ENCODE assay signal across 19 cellular contexts in genomic region chr5:142506046-142506445, GRCh38.
DNase-seq lines count a peak whose midpoint lies in the region; ATAC-seq, FAIRE-seq and TF ChIP-seq lines count a peak whose summit lies in the region.
"Had no signal": no experiment of that assay in that cellular context is flagged by ENCODE, and none has a peak within 500 bp of the region (broad histone marks: within the 10 kb centered on the region; RNA-seq: fewer than 3 reads in every experiment).

No MANE protein-coding gene starts in this region.

- H3K27ac ChIP-seq in K562 (ENCODE audit: extremely low read depth, low read depth, low read length): no peak overlapping the region
- H3K27ac ChIP-seq in kidney (ENCODE audit: low read depth in 2 of 2, low read length in 2 of 2): peak overlapping the region in 1 of 2 donors; percentile 13
- H3K27ac ChIP-seq: heart right ventricle, pancreas, RWPE1, transverse colon had no signal

- intact Hi-C loops in K562 (cut with micrococcal nuclease): no loop called here
- intact Hi-C loops in kidney (cut with DNase I): no loop called here

- BruUV-seq in K562 (replicated peaks; lab: Mats Ljungman, UMichigan): no TSS peak

- no peaks in the 10 kb centered on the region for H3K36me3 Mint-ChIP-seq in activated T-cell treated with anti-CD3 and anti-CD28 coated beads, Interleukin-2, amount 50 U/mL, for 24 hours (ENCODE audit: low read depth)
- no peaks in the 10 kb centered on the region for H3K36me3 Mint-ChIP-seq in activated T-cell treated with anti-CD3 and anti-CD28 coated beads, Interleukin-2, amount 50 U/mL, for 72 hours (ENCODE audit: insufficient read depth in 2 of 2)
- H3K36me3 Mint-ChIP-seq: WTC11 had no signal

- no peak for DNase-seq in activated T-cell treated with anti-CD3 and anti-CD28 coated beads, Interleukin-2, amount 50 U/mL, for 24 hours
- no peak for DNase-seq in activated T-cell treated with anti-CD3 and anti-CD28 coated beads, Interleukin-2, amount 50 U/mL, for 72 hours
- DNase-seq in HK-2 (ENCODE audit: unreplicated experiment): peak; percentile 27
- peak in 1 of 4 experiments; percentile 14 for DNase-seq in K562 (ENCODE audit: extremely low read depth in 1 of 4, low spot score in 3 of 4)
- peak; percentile 95 for DNase-seq in renal cortical epithelial cell (ENCODE audit: low read depth)
- no peak for DNase-seq in kidney
- DNase-seq in HT-29 (ENCODE audit: low spot score): no peak
- DNase-seq in cerebellar nuclear complex (lab: John Stamatoyannopoulos, UW): no peak
- DNase-seq: activated CD8-positive, alpha-beta memory T cell treated with anti-CD3 and anti-CD28 coated beads, Interleukin-2, amount 50 U/mL, for 4 hours; GDM1; left cardiac atrium; NCI-H1092 treated with DMSO at 0.1 percent for 48 hours; NCI-H774; pancreas; transverse colon had no signal

- no peak for TF ChIP-seq RAD21 in K562 (CRISPR knock-in tag; conservative IDR thresholded peaks at IDR 0.05 in 1 of 2, IDR thresholded peaks at IDR 0.05 in 1 of 2)

- TF ChIP-seq POLR2A in K562 (conservative IDR thresholded peaks at IDR 0.05): no peak

- no peak overlapping the region for H3K4me2 ChIP-seq in K562 (ENCODE audit: insufficient read depth, low read length)

- POLR2A ChIA-PET in K562 (lab: Yijun Ruan, JAX): interaction anchor here (0.6 to 1.5 kb wide), 6 partner anchors 12 to 611 kb away, joined by 3 to 4 read pairs (median 3); no protein-coding TSS in a partner anchor

- no peaks in the 10 kb centered on the region for H3K9me3 Mint-ChIP-seq in activated T-cell treated with anti-CD3 and anti-CD28 coated beads, Interleukin-2, amount 50 U/mL, for 24 hours
- H3K9me3 Mint-ChIP-seq in activated T-cell treated with anti-CD3 and anti-CD28 coated beads, Interleukin-2, amount 50 U/mL, for 72 hours: peaks cover 0 to 2% of the 10 kb centered on the region in 2 donors
- H3K9me3 Mint-ChIP-seq: WTC11 had no signal

- H3K27ac Mint-ChIP-seq in activated T-cell treated with anti-CD3 and anti-CD28 coated beads, Interleukin-2, amount 50 U/mL, for 24 hours: peak overlapping the region; percentile 46
- no peak overlapping the region for H3K27ac Mint-ChIP-seq in activated T-cell treated with anti-CD3 and anti-CD28 coated beads, Interleukin-2, amount 50 U/mL, for 72 hours
- H3K27ac Mint-ChIP-seq: WTC11 had no signal

- H3K9ac ChIP-seq in K562 (ENCODE audit: insufficient read depth in 1 of 2, low read depth in 2 of 2, low read length in 2 of 2): no peak overlapping the region
- no peak overlapping the region for H3K9ac ChIP-seq in kidney (ENCODE audit: low read length in 2 of 2)

- H3K9me3 ChIP-seq in K562 (replicated peaks; ENCODE audit: control insufficient read depth, insufficient read depth, low read depth, low read length) (no peaks in the 10 kb centered on the region), kidney (ENCODE audit: control insufficient read depth in 1 of 2, low read length in 2 of 2) (no peaks in the 10 kb centered on the region)
- H3K9me3 ChIP-seq: HAP-1, heart right ventricle, pancreas, transverse colon had no signal

- peak; percentile 29 for FAIRE-seq in K562 (lab: Jason Lieb, UNC)
- FAIRE-seq in kidney (lab: Jason Lieb, UNC): no peak
- FAIRE-seq: pancreas had no signal

- ATAC-seq in activated T-cell treated with anti-CD3 and anti-CD28 coated beads, Interleukin-2, amount 50 U/mL, for 72 hours (replicated peaks in 1 of 2): no peak
- no peak for ATAC-seq in K562
- ATAC-seq: left cardiac atrium, pancreas, WTC11 had no signal

- no peak overlapping the region for H2AFZ ChIP-seq in K562 (ENCODE audit: low read depth, low read length)

- no peak for TF ChIP-seq EP300 in K562 (IDR thresholded peaks at IDR 0.05; ENCODE audit: low read length)

- no peaks in the 10 kb centered on the region for H4K20me1 ChIP-seq in K562 (replicated peaks; ENCODE audit: control insufficient read depth, insufficient read depth, low read length)

- in situ Hi-C loops in K562 (cut with MboI): no loop called here

- no peaks in the 10 kb centered on the region; a peak in 1 of 5 replicates for H3K27me3 ChIP-seq in K562 (ENCODE audit: control insufficient read depth in 2 of 2, insufficient read depth in 2 of 2, low read length in 2 of 2)
- H3K27me3 ChIP-seq: transverse colon had no signal

- H3K4me3 Mint-ChIP-seq in activated T-cell treated with anti-CD3 and anti-CD28 coated beads, Interleukin-2, amount 50 U/mL, for 24 hours: no peak overlapping the region
- peak overlapping the region in 1 of 2 donors; percentile 8 for H3K4me3 Mint-ChIP-seq in activated T-cell treated with anti-CD3 and anti-CD28 coated beads, Interleukin-2, amount 50 U/mL, for 72 hours
- H3K4me3 Mint-ChIP-seq: WTC11 had no signal

- H3K36me3 ChIP-seq in K562 (ENCODE audit: control insufficient read depth, insufficient read depth, low read length) (no peaks in the 10 kb centered on the region), kidney (ENCODE audit: control insufficient read depth in 1 of 2, insufficient read depth in 2 of 2, low read length in 2 of 2) (no peaks in the 10 kb centered on the region)
- H3K36me3 ChIP-seq: HAP-1, heart right ventricle, pancreas, transverse colon had no signal

- CTCF ChIA-PET in K562 (lab: Yijun Ruan, JAX; ENCODE audit: low intra/inter-chr PET ratio): no interaction called here

- H3K4me3 ChIP-seq in K562 (no peak overlapping the region), kidney (ENCODE audit: low read length in 2 of 2) (no peak overlapping the region)
- H3K4me3 ChIP-seq: HAP-1, heart right ventricle, pancreas, transverse colon had no signal

- peaks cover 0 to 33% of the 10 kb centered on the region in 2 experiments; a peak in 4 of 5 replicates for H3K4me1 ChIP-seq in K562 (replicated peaks in 1 of 2; ENCODE audit: control insufficient read depth in 2 of 2, insufficient read depth in 2 of 2, low read length in 2 of 2)
- H3K4me1 ChIP-seq in kidney (ENCODE audit: control insufficient read depth in 1 of 2, insufficient read depth in 1 of 2, low read depth in 1 of 2, low read length in 2 of 2): peaks cover 20 to 22% of the 10 kb centered on the region in 2 donors
- H3K4me1 ChIP-seq: HAP-1 had no signal

- no peaks in the 10 kb centered on the region for H3K79me2 ChIP-seq in K562 (ENCODE audit: control insufficient read depth, insufficient read depth, low read length)

- TF ChIP-seq CTCF in K562 (IDR thresholded peaks at IDR 0.05 in 2 of 3, conservative IDR thresholded peaks at IDR 0.05 in 1 of 3; ENCODE audit: insufficient read depth in 2 of 3, low read depth in 1 of 3, low read length in 3 of 3) (no peak), kidney (IDR thresholded peaks at IDR 0.05; ENCODE audit: borderline replicate concordance, extremely low read depth, insufficient read depth) (no peak)

- 14% methylated on average over 1 of the region's 1 CpG for WGBS in K562 (ENCODE audit: insufficient coverage, low coverage, missing lambda C conversion rate)

- H3K27me3 Mint-ChIP-seq in activated T-cell treated with anti-CD3 and anti-CD28 coated beads, Interleukin-2, amount 50 U/mL, for 24 hours: no peaks in the 10 kb centered on the region
- H3K27me3 Mint-ChIP-seq in activated T-cell treated with anti-CD3 and anti-CD28 coated beads, Interleukin-2, amount 50 U/mL, for 72 hours (ENCODE audit: low read depth): no peaks in the 10 kb centered on the region

- H3K4me1 Mint-ChIP-seq in activated T-cell treated with anti-CD3 and anti-CD28 coated beads, Interleukin-2, amount 50 U/mL, for 24 hours (ENCODE audit: low read depth): peaks cover 60% of the 10 kb centered on the region
- H3K4me1 Mint-ChIP-seq in activated T-cell treated with anti-CD3 and anti-CD28 coated beads, Interleukin-2, amount 50 U/mL, for 72 hours (ENCODE audit: low read depth): peaks cover 48% of the 10 kb centered on the region

- no peaks in the 10 kb centered on the region for H3K9me1 ChIP-seq in K562 (ENCODE audit: control insufficient read depth, insufficient read depth, low read length)

TF ChIP-seq in K562, 482 proteins besides CTCF, POLR2A, EP300 and RAD21 (continues in another document):
- TF ChIP-seq ATF3 (IDR thresholded peaks at IDR 0.05) (peak; percentile 24; the same call in 1 of the 2 replicates), ATF3 (CRISPR knock-in tag; conservative IDR thresholded peaks at IDR 0.05) (no peak), PRDM10 (IDR thresholded peaks at IDR 0.05; ENCODE audit: partially characterized antibody) (peak; percentile 48), HDGF (IDR thresholded peaks at IDR 0.05) (no peak), NFE2 (IDR thresholded peaks at IDR 0.05; ENCODE audit: low read depth) (0 out of 2 replicates have a peak, but pooled peaks have one; percentile 51), C11orf30 (IDR thresholded peaks at IDR 0.05; ENCODE audit: low read depth) (peak; percentile 19; the same call in 1 of the 2 replicates)

Comparison
In these comparisons a context has a peak if more than half of its experiments do, and no peak if none do; other contexts are left out.
1. DNase-seq: peak in HK-2 (single experiment) and renal cortical epithelial cell (single experiment); none in activated T-cell treated with anti-CD3 and anti-CD28 coated beads, Interleukin-2, amount 50 U/mL, for 24 hours (single experiment), activated T-cell treated with anti-CD3 and anti-CD28 coated beads, Interleukin-2, amount 50 U/mL, for 72 hours (0 of 2), kidney (single experiment), HT-29 (single experiment) and cerebellar nuclear complex (0 of 2).